ENCODE assay signal across 9 cellular contexts in genomic region chr22:42962295-42963230, GRCh38. TPM values are rescaled to one million over a fixed set of nuclear protein-coding genes. Genes with fewer than 3 reads are reported as not detected.
DNase-seq lines count a peak whose midpoint lies in the region; ATAC-seq and TF ChIP-seq lines count a peak whose summit lies in the region.
"Had no signal": no experiment of that assay in that cellular context is flagged by ENCODE, and none has a peak within 500 bp of the region (broad histone marks: within the 10 kb centered on the region; RNA-seq: fewer than 3 reads in every experiment).

No MANE protein-coding gene starts in this region.

- intact Hi-C loops in prostate gland (cut with DNase I) (no loop called here), posterior vena cava (cut with DNase I) (no loop called here)

- H3K4me1 ChIP-seq in prostate gland (replicated peaks) = peaks cover 37% of the 10 kb centered on the region

- TF ChIP-seq CTCF in fibroblast of villous mesenchyme (IDR thresholded peaks at IDR 0.05; ENCODE audit: insufficient read depth, low read depth, low read length) (no peak), prostate gland (IDR thresholded peaks at IDR 0.05) (no peak)

- H3K4me3 ChIP-seq in SK-N-MC (no peak overlapping the region), fibroblast of villous mesenchyme (ENCODE audit: low read depth, low read length) (no peak overlapping the region), prostate gland (no peak overlapping the region)
- H3K4me3 ChIP-seq: testis had no signal

- peak; percentile 87 for DNase-seq in GF-D8 (lab: John Stamatoyannopoulos, UW)
- no peak for DNase-seq in SK-N-MC (ENCODE audit: low read depth, low spot score)
- DNase-seq in fibroblast of villous mesenchyme (ENCODE audit: low read depth) = peak; percentile 88
- peak; percentile 34 for DNase-seq in prostate gland (ENCODE audit: low spot score)
- DNase-seq in NCI-H2171 (lab: John Stamatoyannopoulos, UW) = no peak
- DNase-seq in posterior vena cava (ENCODE audit: low spot score) = no peak
- DNase-seq: testis had no signal

- H3K27ac ChIP-seq in SK-N-MC = peak overlapping the region; percentile 76
- H3K27ac ChIP-seq in prostate gland = peak overlapping the region; percentile 68 to 76
- H3K27ac ChIP-seq: testis had no signal

- no peak for TF ChIP-seq POLR2A in prostate gland (IDR thresholded peaks at IDR 0.05)

- ATAC-seq in GM18909 (IDR thresholded peaks at IDR 0.05; ENCODE audit: poor library complexity, unreplicated experiment) (no peak), GM18870 (IDR thresholded peaks at IDR 0.05; ENCODE audit: unreplicated experiment) (no peak)

- WGBS in prostate gland = 47% methylated on average over 9 of the region's 9 CpGs

- H3K9ac ChIP-seq in SK-N-MC (ENCODE audit: insufficient read length) = no peak overlapping the region

- H3K36me3 ChIP-seq in SK-N-MC (ENCODE audit: insufficient read depth, low read length) (no peaks in the 10 kb centered on the region), prostate gland (no peaks in the 10 kb centered on the region)

- no peaks in the 10 kb centered on the region for H3K27me3 ChIP-seq in prostate gland (replicated peaks; ENCODE audit: insufficient read depth)
- H3K27me3 ChIP-seq: testis had no signal

- H3K9me3 ChIP-seq in SK-N-MC (ENCODE audit: low read depth, low read length) = no peaks in the 10 kb centered on the region
- no peaks in the 10 kb centered on the region for H3K9me3 ChIP-seq in prostate gland
- H3K9me3 ChIP-seq: testis had no signal

RNA-seq across cellular contexts. Expression of gene PACSIN2, which starts 52.4 kb away (rescaled TPM):
- total RNA-seq in fibroblast of villous mesenchyme (43.8 and 53.1 TPM in 2 replicates), prostate gland (10 to 100 TPM; 78.0 to 87.1 TPM), posterior vena cava (10 to 100 TPM; 71.8 to 85.6 TPM)

Comparison
In these comparisons a context has a peak if more than half of its experiments do, and no peak if none do; other contexts are left out.
1. DNase-seq: peak in GF-D8 (single experiment), fibroblast of villous mesenchyme (single experiment) and prostate gland (single experiment); none in SK-N-MC (single experiment), NCI-H2171 (single experiment) and posterior vena cava (single experiment).